In the genomic region with DNA sequence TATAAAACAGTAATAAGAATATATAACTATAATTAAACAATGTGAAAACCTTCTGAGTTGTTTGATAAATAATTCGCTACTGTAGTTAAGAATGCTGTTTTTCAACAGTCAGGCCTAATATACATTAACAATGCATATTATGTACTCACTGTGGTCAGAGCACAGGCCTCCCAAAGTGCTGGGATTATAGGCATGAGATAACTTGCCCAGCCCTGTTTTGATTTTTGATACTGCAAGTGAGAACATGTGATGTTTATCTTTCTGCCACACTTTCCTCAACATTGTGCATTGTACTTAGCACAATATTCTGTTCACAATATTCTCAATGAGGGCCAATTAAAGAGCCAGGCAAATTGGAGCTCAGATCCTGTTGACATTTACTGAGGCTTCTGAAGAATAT, we compare ENCODE assay signal across 19 cellular contexts.
DNase-seq lines count a peak whose midpoint lies in the region; ATAC-seq and TF ChIP-seq lines count a peak whose summit lies in the region.
"Had no signal": no experiment of that assay in that cellular context is flagged by ENCODE, and none has a peak within 500 bp of the region (broad histone marks: within the 10 kb centered on the region; RNA-seq: fewer than 3 reads in every experiment).

No MANE protein-coding gene starts in this region.

- TF ChIP-seq CTCF in mammary epithelial cell (conservative IDR thresholded peaks at IDR 0.05 in 1 of 2, IDR thresholded peaks at IDR 0.05 in 1 of 2; ENCODE audit: extremely low read depth in 1 of 2, insufficient read depth in 1 of 2, low read depth in 1 of 2, low read length in 2 of 2) (no peak), MCF 10A (IDR thresholded peaks at IDR 0.05; ENCODE audit: unreplicated experiment) (no peak), foreskin keratinocyte (conservative IDR thresholded peaks at IDR 0.05) (no peak)

- no peak overlapping the region for H3K4me3 ChIP-seq in mammary epithelial cell (replicated peaks in 1 of 3; ENCODE audit: insufficient read depth in 1 of 3, low read depth in 2 of 3, low read length in 3 of 3)
- no peak overlapping the region for H3K4me3 ChIP-seq in GM23248
- H3K4me3 ChIP-seq: Peyer's patch had no signal

- DNase-seq in mammary epithelial cell = peak; percentile 64
- DNase-seq in MCF 10A (ENCODE audit: unreplicated experiment) = no peak
- DNase-seq in SK-N-DZ (ENCODE audit: low spot score) = peak; percentile 15
- DNase-seq in foreskin keratinocyte = peak; percentile 18 to 65
- DNase-seq in GM23248 = no peak
- no peak for DNase-seq in 8988T
- no peak for DNase-seq in activated effector memory CD4-positive, alpha-beta T cell treated with Interleukin-2 at 50 U/mL for 16 hours
- DNase-seq in activated CD8-positive, alpha-beta T cell treated with anti-CD3 and anti-CD28 coated beads, Interleukin-2, amount 10 ng/mL, durations not matched to agents 7 days and 5 days = no peak
- DNase-seq: BE2C, DMS53, GDM1, HCEC 1CT, KBM-7, NCI-H1092 treated with DMSO at 0.1 percent for 48 hours, NCI-H1694, NCI-H2081, NCI-H345, NCI-H524, Peyer's patch had no signal

- no peaks in the 10 kb centered on the region for H3K9me3 ChIP-seq in mammary epithelial cell (replicated peaks; ENCODE audit: insufficient read depth, low read length)
- no peaks in the 10 kb centered on the region for H3K9me3 ChIP-seq in GM23248 (ENCODE audit: low read depth)
- H3K9me3 ChIP-seq: BE2C, Peyer's patch had no signal

- H3K4me1 ChIP-seq in mammary epithelial cell (ENCODE audit: insufficient read depth, low read length) = peaks cover 16% of the 10 kb centered on the region
- no peaks in the 10 kb centered on the region for H3K4me1 ChIP-seq in foreskin keratinocyte
- H3K4me1 ChIP-seq in GM23248 (ENCODE audit: insufficient read depth) = 0 out of 2 replicates have a peak, but pooled peaks cover 3% of the 10 kb centered on the region
- H3K4me1 ChIP-seq: BE2C, Peyer's patch had no signal

- H3K36me3 ChIP-seq in mammary epithelial cell (ENCODE audit: insufficient read depth, low read length) = no peaks in the 10 kb centered on the region
- H3K36me3 ChIP-seq in GM23248 (ENCODE audit: low read depth) = no peaks in the 10 kb centered on the region
- H3K36me3 ChIP-seq: BE2C, Peyer's patch had no signal

- H3K36me3 Mint-ChIP-seq in MCF 10A (ENCODE audit: insufficient read depth, unreplicated experiment) = no peaks in the 10 kb centered on the region
- H3K36me3 Mint-ChIP-seq in activated CD8-positive, alpha-beta T cell treated with anti-CD3 and anti-CD28 coated beads, Interleukin-2, amount 10 ng/mL, durations not matched to agents 7 days and 5 days (ENCODE audit: low read depth) = no peaks in the 10 kb centered on the region

- intact Hi-C loops in mammary epithelial cell (cut with micrococcal nuclease) (no loop called here), MCF 10A (cut with micrococcal nuclease) (no loop called here)

- CTCF ChIA-PET in mammary epithelial cell (lab: Charles Lee; ENCODE audit: low non-redundant PET) = no interaction called here
- CTCF ChIA-PET in MCF 10A (lab: Yijun Ruan, JAX) = no interaction called here
- CTCF ChIA-PET in activated CD8-positive, alpha-beta T cell treated with anti-CD3 and anti-CD28 coated beads, Interleukin-2, amount 10 ng/mL, durations not matched to agents 7 days and 5 days (lab: Charles Lee) = no interaction called here

- no peaks in the 10 kb centered on the region for H3K27me3 Mint-ChIP-seq in MCF 10A (ENCODE audit: insufficient read depth, unreplicated experiment)
- no peaks in the 10 kb centered on the region for H3K27me3 Mint-ChIP-seq in activated CD8-positive, alpha-beta T cell treated with anti-CD3 and anti-CD28 coated beads, Interleukin-2, amount 10 ng/mL, durations not matched to agents 7 days and 5 days (ENCODE audit: low read depth)

- no peaks in the 10 kb centered on the region for H3K9me2 ChIP-seq in GM23248 (ENCODE audit: insufficient read depth)

- H3K4me2 ChIP-seq in mammary epithelial cell (ENCODE audit: insufficient read depth, low read depth, low read length) = no peak overlapping the region
- H3K4me2 ChIP-seq in GM23248 (ENCODE audit: unreplicated experiment) = no peak overlapping the region

- H3F3A ChIP-seq in GM23248 (ENCODE audit: insufficient read depth) = no peaks in the 10 kb centered on the region

- H2AFZ ChIP-seq in mammary epithelial cell (ENCODE audit: low read depth, low read length) (no peak overlapping the region), GM23248 (no peak overlapping the region)

- 80% methylated on average over 1 of the region's 1 CpG for WGBS in mammary epithelial cell (ENCODE audit: low coverage, missing lambda C conversion rate)
- 46 to 50% methylated on average over 1 of the region's 1 CpG for WGBS in GM23248 (ENCODE audit: low coverage in 1 of 2, low lambda C conversion rate in 2 of 2, missing lambda C conversion rate in 2 of 2), 2 experiments

- POLR2A ChIA-PET in MCF 10A (lab: Yijun Ruan, JAX) = no interaction called here
- POLR2A ChIA-PET in activated CD8-positive, alpha-beta T cell treated with anti-CD3 and anti-CD28 coated beads, Interleukin-2, amount 10 ng/mL, durations not matched to agents 7 days and 5 days (lab: Charles Lee) = no interaction called here

- peaks cover 13% of the 10 kb centered on the region for H3K4me1 Mint-ChIP-seq in MCF 10A (ENCODE audit: insufficient read depth, unreplicated experiment)
- no peaks in the 10 kb centered on the region for H3K4me1 Mint-ChIP-seq in activated CD8-positive, alpha-beta T cell treated with anti-CD3 and anti-CD28 coated beads, Interleukin-2, amount 10 ng/mL, durations not matched to agents 7 days and 5 days (ENCODE audit: low read depth)

- in situ Hi-C loops in mammary epithelial cell (cut with MboI; ENCODE audit: low sequenced_read_pairs in 2 of 2) (no loop called here), GM23248 (cut with MboI) (no loop called here)

- H3K79me2 ChIP-seq in mammary epithelial cell (ENCODE audit: insufficient read depth, low read length) = no peaks in the 10 kb centered on the region
- H3K79me2 ChIP-seq in GM23248 (ENCODE audit: insufficient read depth) = no peaks in the 10 kb centered on the region

- no TSS peak for BruUV-seq in mammary epithelial cell (replicated peaks; lab: Mats Ljungman, UMichigan)
- no TSS peak for BruUV-seq in MCF 10A (replicated peaks; lab: Mats Ljungman, UMichigan)

- no peaks in the 10 kb centered on the region for H3K9me3 Mint-ChIP-seq in MCF 10A (ENCODE audit: unreplicated experiment)
- H3K9me3 Mint-ChIP-seq in activated CD8-positive, alpha-beta T cell treated with anti-CD3 and anti-CD28 coated beads, Interleukin-2, amount 10 ng/mL, durations not matched to agents 7 days and 5 days (ENCODE audit: insufficient read depth) = no peaks in the 10 kb centered on the region

- dilution Hi-C loops in mammary epithelial cell (cut with HindIII; ENCODE audit: low sequenced_read_pairs) = no loop called here

- H4K20me1 ChIP-seq in mammary epithelial cell (ENCODE audit: insufficient read depth, low read length) (no peaks in the 10 kb centered on the region), GM23248 (ENCODE audit: insufficient read depth) (no peaks in the 10 kb centered on the region)

- no peak overlapping the region for H3K27ac Mint-ChIP-seq in MCF 10A (ENCODE audit: low read depth, unreplicated experiment)
- no peak overlapping the region for H3K27ac Mint-ChIP-seq in activated CD8-positive, alpha-beta T cell treated with anti-CD3 and anti-CD28 coated beads, Interleukin-2, amount 10 ng/mL, durations not matched to agents 7 days and 5 days

- no peak overlapping the region for H3K9ac ChIP-seq in mammary epithelial cell (ENCODE audit: insufficient read depth, low read length)
- no peak overlapping the region for H3K9ac ChIP-seq in GM23248

- ATAC-seq in foreskin keratinocyte = no peak
- ATAC-seq in activated CD8-positive, alpha-beta T cell treated with anti-CD3 and anti-CD28 coated beads, Interleukin-2, amount 10 ng/mL, durations not matched to agents 7 days and 5 days = no peak

- H3K27me3 ChIP-seq in mammary epithelial cell (ENCODE audit: insufficient read depth, low read length) (no peaks in the 10 kb centered on the region), foreskin keratinocyte (no peaks in the 10 kb centered on the region), GM23248 (replicated peaks; ENCODE audit: insufficient read depth) (no peaks in the 10 kb centered on the region)
- H3K27me3 ChIP-seq: BE2C, Peyer's patch had no signal

- no peak overlapping the region for H3K4me3 Mint-ChIP-seq in MCF 10A (ENCODE audit: unreplicated experiment)
- H3K4me3 Mint-ChIP-seq in activated CD8-positive, alpha-beta T cell treated with anti-CD3 and anti-CD28 coated beads, Interleukin-2, amount 10 ng/mL, durations not matched to agents 7 days and 5 days = no peak overlapping the region

- H3K27ac ChIP-seq in mammary epithelial cell (ENCODE audit: insufficient read depth, low read depth, low read length) (no peak overlapping the region), foreskin keratinocyte (no peak overlapping the region), GM23248 (no peak overlapping the region)
- H3K27ac ChIP-seq: Peyer's patch had no signal

Comparison
In these comparisons a context has a peak if more than half of its experiments do, and no peak if none do; other contexts are left out.
1. DNase-seq: peak in mammary epithelial cell (single experiment), SK-N-DZ (single experiment) and foreskin keratinocyte (2 of 2); none in MCF 10A (single experiment), GM23248 (single experiment), 8988T (single experiment), activated effector memory CD4-positive, alpha-beta T cell treated with Interleukin-2 at 50 U/mL for 16 hours (single experiment) and activated CD8-positive, alpha-beta T cell treated with anti-CD3 and anti-CD28 coated beads, Interleukin-2, amount 10 ng/mL, durations not matched to agents 7 days and 5 days (single experiment).